ENCODE assay signal across 13 cellular contexts in the genomic region with DNA sequence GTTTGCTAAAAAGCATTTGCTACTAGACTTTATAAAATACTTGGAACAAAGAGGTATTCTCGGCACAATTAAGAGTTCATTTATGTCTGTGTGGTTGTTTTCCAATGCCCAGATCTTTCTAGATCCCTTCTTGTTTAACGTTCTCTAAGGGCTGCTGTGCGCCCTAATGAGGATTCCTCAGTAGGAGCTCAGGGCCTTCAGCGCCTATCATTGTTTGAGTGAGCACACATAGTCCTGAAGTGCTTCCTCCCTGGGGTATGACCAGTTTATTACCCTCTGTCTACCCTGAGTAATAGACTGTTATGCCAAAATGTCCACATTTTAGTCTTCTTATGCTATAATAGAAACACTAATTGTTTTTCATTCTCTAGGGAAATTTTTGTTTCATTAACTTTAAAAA.
DNase-seq lines count a peak whose midpoint lies in the region; ATAC-seq and TF ChIP-seq lines count a peak whose summit lies in the region.
"Had no signal": no experiment of that assay in that cellular context is flagged by ENCODE, and none has a peak within 500 bp of the region (broad histone marks: within the 10 kb centered on the region; RNA-seq: fewer than 3 reads in every experiment).

No MANE protein-coding gene starts in this region.

- ATAC-seq in HG03442 (IDR thresholded peaks at IDR 0.05; ENCODE audit: unreplicated experiment), result no peak

- no peaks in the 10 kb centered on the region for H3K79me1 ChIP-seq in mesendoderm (ENCODE audit: low read length)
- H3K79me1 ChIP-seq in H9 (ENCODE audit: insufficient read depth, low read depth, low read length, poor library complexity, severe bottlenecking), result no peaks in the 10 kb centered on the region

- H2BK15ac ChIP-seq in mesendoderm (replicated peaks; ENCODE audit: low read depth) (no peak overlapping the region), H9 (ENCODE audit: low read depth, low read length) (no peak overlapping the region)

- H3K27me3 ChIP-seq in mesendoderm (ENCODE audit: insufficient read depth, low read length, poor library complexity) (no peaks in the 10 kb centered on the region), H9 (ENCODE audit: insufficient read depth, low read length) (no peaks in the 10 kb centered on the region)
- H3K27me3 ChIP-seq: BLaER1 treated with 17β-estradiol and CSF1 and Interleukin-3, amounts not matched to agents 10 nM and 100 nM had no signal

- H3K18ac ChIP-seq in mesendoderm (ENCODE audit: low read length), result no peak overlapping the region
- H3K18ac ChIP-seq in H9 (ENCODE audit: insufficient read length, low read depth, low read length), result no peak overlapping the region

- H3K4me2 ChIP-seq in mesendoderm (ENCODE audit: low read length), result no peak overlapping the region
- no peak overlapping the region for H3K4me2 ChIP-seq in H9 (ENCODE audit: insufficient read depth, insufficient read length, low read length)
- H3K4me2 ChIP-seq: BLaER1 treated with 17β-estradiol and CSF1 and Interleukin-3, amounts not matched to agents 10 nM and 100 nM had no signal

- no peak overlapping the region for H3K4me3 ChIP-seq in mesendoderm (ENCODE audit: low read length)
- H3K4me3 ChIP-seq: BLaER1 treated with 17β-estradiol and CSF1 and Interleukin-3, amounts not matched to agents 10 nM and 100 nM; SK-N-MC; skin epidermis had no signal

- H3K4me1 Mint-ChIP-seq in H9, result peaks cover 7 to 18% of the 10 kb centered on the region in 2 experiments
- H3K4me1 Mint-ChIP-seq: activated naive CD8-positive, alpha-beta T cell treated with anti-CD3 and anti-CD28 coated beads for 36 hours had no signal

- H3K23ac ChIP-seq in mesendoderm (ENCODE audit: low read length) (no peak overlapping the region), H9 (ENCODE audit: insufficient read length, low read depth, low read length) (no peak overlapping the region)

- H2AK5ac ChIP-seq in mesendoderm (ENCODE audit: low read length), result no peak overlapping the region
- H2AK5ac ChIP-seq in H9 (ENCODE audit: insufficient read length, low read length), result no peak overlapping the region

- CTCF ChIA-PET in HEK293T (lab: Yijun Ruan, JAX), result no interaction called here

- H3K14ac ChIP-seq in H9 (ENCODE audit: insufficient read depth, low read length), result no peak overlapping the region; the same call in 1 of the 2 replicates

- no peaks in the 10 kb centered on the region for H3K4me1 ChIP-seq in mesendoderm (ENCODE audit: control insufficient read depth, low read depth, low read length)
- H3K4me1 ChIP-seq in H9 (ENCODE audit: insufficient read depth, low read length), result no peaks in the 10 kb centered on the region
- H3K4me1 ChIP-seq: BLaER1 treated with 17β-estradiol and CSF1 and Interleukin-3, amounts not matched to agents 10 nM and 100 nM had no signal

- H3K27me3 Mint-ChIP-seq in H9 (ENCODE audit: low read depth), result no peaks in the 10 kb centered on the region
- H3K27me3 Mint-ChIP-seq: activated naive CD8-positive, alpha-beta T cell treated with anti-CD3 and anti-CD28 coated beads for 36 hours had no signal

- no peak overlapping the region for H3K4ac ChIP-seq in mesendoderm (ENCODE audit: low read depth, low read length)
- H3K4ac ChIP-seq in H9 (ENCODE audit: low read depth, low read length), result no peak overlapping the region

- no peaks in the 10 kb centered on the region for H4K20me1 ChIP-seq in H9 (ENCODE audit: control insufficient read depth, insufficient read depth, insufficient read length)
- H4K20me1 ChIP-seq: BLaER1 treated with 17β-estradiol and CSF1 and Interleukin-3, amounts not matched to agents 10 nM and 100 nM had no signal

- H2BK5ac ChIP-seq in mesendoderm (ENCODE audit: low read length) (no peak overlapping the region), H9 (ENCODE audit: insufficient read length, low read length) (no peak overlapping the region)

- POLR2A ChIA-PET in HEK293T (lab: Yijun Ruan, JAX), result interaction anchor here (0.6 kb wide), 1 partner anchor 418 kb away, joined by 3 read pairs; no protein-coding TSS in a partner anchor

- H3K9ac ChIP-seq in mesendoderm (ENCODE audit: low read length) (no peak overlapping the region), H9 (ENCODE audit: extremely low read depth, insufficient read length, low read length) (no peak overlapping the region)
- H3K9ac ChIP-seq: BLaER1 treated with 17β-estradiol and CSF1 and Interleukin-3, amounts not matched to agents 10 nM and 100 nM had no signal

- peaks cover 2 to 6% (median 6%) of the 10 kb centered on the region in 3 experiments; a peak in 6 of 7 replicates for H3K36me3 Mint-ChIP-seq in H9 (ENCODE audit: insufficient read depth in 1 of 3, low read depth in 3 of 3)

- H4K8ac ChIP-seq in mesendoderm (ENCODE audit: low read depth, low read length), result no peak overlapping the region
- no peak overlapping the region for H4K8ac ChIP-seq in H9 (replicated peaks; ENCODE audit: insufficient read length, low read depth, low read length)

- H3K23me2 ChIP-seq in H9 (ENCODE audit: insufficient read length, low read depth, low read length, poor library complexity, severe bottlenecking), result no peaks in the 10 kb centered on the region

- DNase-seq in DMS153 (lab: John Stamatoyannopoulos, UW) (peak; percentile 52), HEK293T (ENCODE audit: extremely low spot score) (peak; percentile 41), astrocyte of the hippocampus (ENCODE audit: low read depth, low spot score) (peak; percentile 52), mesendoderm (peak; percentile 17), NCI-H187 treated with DMSO at 0.1 percent for 48 hours (lab: John Stamatoyannopoulos, UW) (no peak), hepatic stellate cell (ENCODE audit: low spot score) (no peak), H9 (no peak)
- DNase-seq: activated naive CD8-positive, alpha-beta T cell treated with anti-CD3 and anti-CD28 coated beads for 36 hours; islet precursor cell had no signal

- no peak overlapping the region for H2BK20ac ChIP-seq in H9 (ENCODE audit: low read depth, low read length, poor library complexity, severe bottlenecking)

- no peak overlapping the region for H4K5ac ChIP-seq in mesendoderm (ENCODE audit: low read length)
- no peak overlapping the region for H4K5ac ChIP-seq in H9 (ENCODE audit: insufficient read length, low read depth, low read length)

- H2BK12ac ChIP-seq in H9 (ENCODE audit: insufficient read length, low read depth, low read length), result no peak overlapping the region

- H2AFZ ChIP-seq in H9 (ENCODE audit: low read length), result no peak overlapping the region

- H3K79me2 ChIP-seq in mesendoderm (ENCODE audit: control insufficient read depth, insufficient read depth, low read length) (no peaks in the 10 kb centered on the region), H9 (ENCODE audit: insufficient read depth, low read length) (no peaks in the 10 kb centered on the region)

- H3T11ph ChIP-seq in H9 (ENCODE audit: low read length), result no peak overlapping the region

- no CpG with 5 or more reads among the region's 4 CpGs for WGBS in mesendoderm (ENCODE audit: extremely low coverage, insufficient coverage, low lambda C conversion rate)
- WGBS in H9 (ENCODE audit: extremely low coverage, insufficient read length, low lambda C conversion rate), result no CpG with 5 or more reads among the region's 4 CpGs

- H3K56ac ChIP-seq in mesendoderm (ENCODE audit: low read length), result no peak overlapping the region
- H3K56ac ChIP-seq in H9 (ENCODE audit: insufficient read length, low read depth, low read length), result no peak overlapping the region

- H3K4me3 Mint-ChIP-seq in H9, result no peak overlapping the region
- H3K4me3 Mint-ChIP-seq: activated naive CD8-positive, alpha-beta T cell treated with anti-CD3 and anti-CD28 coated beads for 36 hours had no signal

- no peaks in the 10 kb centered on the region for H3K36me3 ChIP-seq in mesendoderm (ENCODE audit: control insufficient read depth, insufficient read depth, low read length)

- H3K27ac ChIP-seq in mesendoderm (ENCODE audit: low read depth, low read length) (no peak overlapping the region), H9 (ENCODE audit: insufficient read length, low read depth, low read length) (no peak overlapping the region)
- H3K27ac ChIP-seq: BLaER1 treated with 17β-estradiol and CSF1 and Interleukin-3, amounts not matched to agents 10 nM and 100 nM; SK-N-MC had no signal

- no peak overlapping the region for H4K91ac ChIP-seq in H9 (ENCODE audit: insufficient read length, low read depth, low read length)

- peaks cover 4% of the 10 kb centered on the region in 2 experiments for H3K9me3 Mint-ChIP-seq in H9
- H3K9me3 Mint-ChIP-seq: activated naive CD8-positive, alpha-beta T cell treated with anti-CD3 and anti-CD28 coated beads for 36 hours had no signal

- no peak for TF ChIP-seq CTCF in H9 (conservative IDR thresholded peaks at IDR 0.05)

- H2BK120ac ChIP-seq in mesendoderm (ENCODE audit: low read depth, low read length) (no peak overlapping the region), H9 (ENCODE audit: low read depth, low read length, poor library complexity, severe bottlenecking) (no peak overlapping the region)

- no peaks in the 10 kb centered on the region for H3K9me3 ChIP-seq in H9 (ENCODE audit: control insufficient read depth, low read depth, low read length)

- H3K27ac Mint-ChIP-seq in H9, result no peak overlapping the region
- H3K27ac Mint-ChIP-seq: activated naive CD8-positive, alpha-beta T cell treated with anti-CD3 and anti-CD28 coated beads for 36 hours had no signal

TF ChIP-seq in HEK293T, 16 proteins besides CTCF, POLR2A, EP300 and RAD21:
- TF ChIP-seq L3MBTL2 (conservative IDR thresholded peaks at IDR 0.05), result no peak
- no peak for TF ChIP-seq HDGF (IDR thresholded peaks at IDR 0.05; ENCODE audit: borderline replicate concordance)
- TF ChIP-seq SP1 (IDR thresholded peaks at IDR 0.05), result no peak
- TF ChIP-seq, protein P1, sequence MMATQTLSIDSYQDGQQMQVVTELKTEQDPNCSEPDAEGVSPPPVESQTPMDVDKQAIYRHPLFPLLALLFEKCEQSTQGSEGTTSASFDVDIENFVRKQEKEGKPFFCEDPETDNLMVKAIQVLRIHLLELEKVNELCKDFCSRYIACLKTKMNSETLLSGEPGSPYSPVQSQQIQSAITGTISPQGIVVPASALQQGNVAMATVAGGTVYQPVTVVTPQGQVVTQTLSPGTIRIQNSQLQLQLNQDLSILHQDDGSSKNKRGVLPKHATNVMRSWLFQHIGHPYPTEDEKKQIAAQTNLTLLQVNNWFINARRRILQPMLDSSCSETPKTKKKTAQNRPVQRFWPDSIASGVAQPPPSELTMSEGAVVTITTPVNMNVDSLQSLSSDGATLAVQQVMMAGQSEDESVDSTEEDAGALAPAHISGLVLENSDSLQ (IDR thresholded peaks at IDR 0.05), result no peak
- no peak for TF ChIP-seq FOXM1 (IDR thresholded peaks at IDR 0.05; ENCODE audit: borderline replicate concordance)
- TF ChIP-seq FOXK2 (IDR thresholded peaks at IDR 0.05), result no peak
- TF ChIP-seq ELF4 (IDR thresholded peaks at IDR 0.05), result no peak
- TF ChIP-seq LEF1 (IDR thresholded peaks at IDR 0.05; ENCODE audit: borderline replicate concordance), result no peak
- TF ChIP-seq FOXA1 (IDR thresholded peaks at IDR 0.05), result no peak

Comparison
In these comparisons a context has a peak if more than half of its experiments do, and no peak if none do; other contexts are left out.
1. DNase-seq: peak in DMS153 (single experiment), HEK293T (single experiment), astrocyte of the hippocampus (single experiment) and mesendoderm (single experiment); none in NCI-H187 treated with DMSO at 0.1 percent for 48 hours (single experiment), hepatic stellate cell (single experiment) and H9 (single experiment).